Comparison of ENCODE assay signal across 8 cellular contexts in genomic region chr4:120843840-120844527, GRCh38.
DNase-seq lines count a peak whose midpoint lies in the region; ATAC-seq, FAIRE-seq and TF ChIP-seq lines count a peak whose summit lies in the region.

No MANE protein-coding gene starts in this region.

- no peak overlapping the region for H3K4me3 ChIP-seq in A549
- H3K4me3 ChIP-seq in OCI-LY3 (ENCODE audit: low read length): peak overlapping the region; percentile 66

- no peaks in the 10 kb centered on the region for H3K27me3 ChIP-seq in OCI-LY3 (ENCODE audit: low read depth, low read length)

- H3K36me3 ChIP-seq in OCI-LY3 (replicated peaks; ENCODE audit: low read depth, low read length): no peaks in the 10 kb centered on the region

- in situ Hi-C loops in GM13977 (cut with MboI; ENCODE audit: low pct_unique_long_range_greater_than_20kb, low sequenced_read_pairs, unreplicated experiment): no loop called here

- H3K27ac ChIP-seq in A549 (no peak overlapping the region), OCI-LY3 (ENCODE audit: low read length) (peak overlapping the region; percentile 91)

- no peaks in the 10 kb centered on the region for H3K79me2 ChIP-seq in OCI-LY3 (ENCODE audit: low read length)

- no peaks in the 10 kb centered on the region for H4K20me1 ChIP-seq in OCI-LY3 (ENCODE audit: insufficient read depth, low read length)

- no peak overlapping the region for H3K4me2 ChIP-seq in A549
- H3K4me2 ChIP-seq in OCI-LY3 (ENCODE audit: low read length): peak overlapping the region; percentile 93

- TF ChIP-seq CTCF in A549 (IDR thresholded peaks at IDR 0.05) (no peak), GM13977 (IDR thresholded peaks at IDR 0.05; ENCODE audit: extremely low read depth, insufficient read depth, missing control alignments) (peak; percentile 44), OCI-LY3 (IDR thresholded peaks at IDR 0.05; ENCODE audit: low read depth, low read length) (peak; percentile 90)

- no peak overlapping the region; the same call in 1 of the 2 replicates for H2AFZ ChIP-seq in OCI-LY3 (ENCODE audit: low read depth, low read length)

- TF ChIP-seq EP300 in A549 (IDR thresholded peaks at IDR 0.05): no peak

- peak overlapping the region; percentile 59 for H3K9ac ChIP-seq in OCI-LY3 (ENCODE audit: low read length)

- intact Hi-C loops in left cardiac atrium (cut with DNase I): no loop called here

- ATAC-seq in A549 (peak; percentile 66 to 79; a peak in 4 of 6 replicates), left cardiac atrium (peak in 1 of 2 donors; percentile 45), GM19452 (IDR thresholded peaks at IDR 0.05; ENCODE audit: unreplicated experiment) (no peak)

- 87% methylated on average over 7 of the region's 7 CpGs for WGBS in A549 (ENCODE audit: missing lambda C conversion rate)

- H3K4me1 ChIP-seq in A549 (no peaks in the 10 kb centered on the region), OCI-LY3 (ENCODE audit: low read length) (peaks cover 60% of the 10 kb centered on the region)

- CTCF ChIA-PET in A549 (lab: Yijun Ruan, JAX): interaction anchor here (1.2 kb wide), 2 partner anchors 14 to 26 kb away, joined by 3 read pairs; no protein-coding TSS in a partner anchor

- POLR2A ChIA-PET in A549 (lab: Yijun Ruan, JAX): no interaction called here

- no peak for TF ChIP-seq POLR2A in A549 (IDR thresholded peaks at IDR 0.05; ENCODE audit: low read length)

- peak in 1 of 2 experiments; percentile 9 for DNase-seq in A549 (ENCODE audit: low read depth in 1 of 2, low spot score in 1 of 2)
- DNase-seq in GM13977 (ENCODE audit: low spot score): no peak
- DNase-seq in left cardiac atrium: peak; percentile 23
- DNase-seq in activated CD4-positive, CD25-positive, alpha-beta regulatory T cell treated with anti-CD3 and anti-CD28 coated beads, Interleukin-2, amount 50 U/mL, for 72 hours: no peak
- DNase-seq in NCI-H1930 (lab: John Stamatoyannopoulos, UW): no peak
- DNase-seq in SW480 (ENCODE audit: low spot score): no peak

- H3K9me3 ChIP-seq in A549 (no peaks in the 10 kb centered on the region), OCI-LY3 (ENCODE audit: insufficient read depth, low read length) (no peaks in the 10 kb centered on the region)

- TF ChIP-seq RAD21 in A549 (conservative IDR thresholded peaks at IDR 0.05 in 1 of 2, IDR thresholded peaks at IDR 0.05 in 1 of 2): no peak

- no peak for FAIRE-seq in A549 (lab: Jason Lieb, UNC)

TF ChIP-seq in A549, 52 proteins besides CTCF, POLR2A, EP300 and RAD21:
- TF ChIP-seq ELK1 (IDR thresholded peaks at IDR 0.05; ENCODE audit: low read depth, low read length): no peak
- TF ChIP-seq MAX (IDR thresholded peaks at IDR 0.05): no peak
- TF ChIP-seq KDM1A (IDR thresholded peaks at IDR 0.05; ENCODE audit: low read depth): no peak
- TF ChIP-seq EHMT2 (IDR thresholded peaks at IDR 0.05; ENCODE audit: low read depth): no peak
- no peak for TF ChIP-seq ATOH8 (CRISPR knock-in tag; IDR thresholded peaks at IDR 0.05; ENCODE audit: low read depth)
- no peak for TF ChIP-seq POLR2AphosphoS2 (conservative IDR thresholded peaks at IDR 0.05; ENCODE audit: low read length)
- no peak for TF ChIP-seq RCOR1 (IDR thresholded peaks at IDR 0.05; ENCODE audit: low read depth, low read length)
- no peak for TF ChIP-seq GATA3 (IDR thresholded peaks at IDR 0.05; ENCODE audit: borderline replicate concordance)
- TF ChIP-seq HOXB5 (CRISPR knock-in tag; IDR thresholded peaks at IDR 0.05): no peak
